Comparison of ENCODE assay signal across 8 cellular contexts in the genomic region with DNA sequence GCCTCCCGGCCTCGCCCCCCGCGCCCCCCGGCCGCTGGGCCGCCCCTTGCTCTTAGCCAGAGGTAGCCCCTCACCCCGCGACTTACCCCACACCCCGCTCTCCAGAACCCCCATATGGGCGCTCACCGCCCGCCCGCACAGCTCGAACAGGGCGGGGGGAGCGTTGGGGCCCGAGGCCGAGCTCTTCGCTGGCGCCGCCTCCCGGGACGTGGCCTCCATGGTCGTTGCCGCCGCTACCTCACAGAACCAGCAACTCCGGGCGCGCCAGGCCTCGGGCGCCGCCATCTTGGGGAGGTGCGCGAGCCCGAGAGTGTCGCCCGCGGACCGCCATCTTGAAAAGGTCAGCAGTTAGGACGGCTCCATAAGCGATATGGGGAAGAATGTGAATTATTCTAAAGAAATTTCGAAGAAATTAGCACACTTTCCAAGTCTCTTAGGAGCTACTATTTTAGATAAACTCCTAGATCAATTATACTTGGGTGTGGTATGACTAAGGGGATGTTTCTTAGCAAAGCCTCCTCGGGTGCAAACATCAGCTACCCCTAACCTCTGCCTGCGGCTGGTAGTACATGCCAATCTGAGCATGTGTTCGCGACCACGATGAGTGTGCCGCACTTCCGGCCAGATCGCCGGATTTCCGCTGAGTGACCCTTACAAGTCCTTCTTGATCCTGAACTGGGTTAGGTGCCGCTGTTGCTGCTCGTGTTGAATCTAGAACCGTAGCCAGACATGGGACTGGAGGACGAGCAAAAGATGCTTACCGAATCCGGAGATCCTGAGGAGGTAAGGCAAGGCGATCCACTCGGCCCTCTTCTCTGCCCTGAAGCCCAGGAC. TPM values are rescaled to one million over a fixed set of nuclear protein-coding genes. Genes with fewer than 3 reads are reported as not detected.
DNase-seq lines count a peak whose midpoint lies in the region; ATAC-seq and TF ChIP-seq lines count a peak whose summit lies in the region.

LRRC41 (minus strand) TSS at position 579 of the 834 bp plus-strand sequence; CDS start at position 285, 294 bp downstream.
UQCRH (plus strand) TSS at position 661 of the 834 bp plus-strand sequence; CDS start at position 730, 69 bp downstream.

- no peaks in the 10 kb centered on the region for H3K27me3 ChIP-seq in SK-N-SH (ENCODE audit: insufficient read depth)

- CTCF ChIA-PET in SK-N-SH (lab: Yijun Ruan, JAX) = interaction anchor here (0.6 to 3.5 kb wide), 11 partner anchors 12 to 258 kb away, joined by 3 to 22 read pairs (median 3); partner anchors contain the start of gene NSUN4

- peaks cover 95% of the 10 kb centered on the region for H3K79me2 ChIP-seq in SK-N-SH (ENCODE audit: insufficient read depth)

- peak within 1 kb of the TSS; percentile 98 for H3K9ac ChIP-seq in SK-N-SH

- H3K4me1 ChIP-seq in SK-N-SH (ENCODE audit: control insufficient read depth in 1 of 2, insufficient read depth in 2 of 2, low read depth in 1 of 2, low read length in 1 of 2) = peaks cover 13 to 18% of the 10 kb centered on the region in 2 experiments

- H3K4me3 ChIP-seq in GM08714 (ENCODE audit: low read length) (peak within 1 kb of the TSS; percentile 100), SK-N-SH (ENCODE audit: low read depth in 2 of 2, low read length in 1 of 2) (peak within 1 kb of the TSS; percentile 66 to 89)

- H4K20me1 ChIP-seq in SK-N-SH (ENCODE audit: insufficient read depth) = peaks cover 32% of the 10 kb centered on the region

- H2AFZ ChIP-seq in SK-N-SH (ENCODE audit: low read depth) = peak within 1 kb of the TSS; percentile 38

- WGBS in SK-N-SH (ENCODE audit: low lambda C conversion rate) = under 1% methylated on average over 27 of the region's 61 CpGs

- POLR2A ChIA-PET in SK-N-SH (lab: Yijun Ruan, JAX) = interaction anchor here (0.7 to 2.5 kb wide), 6 partner anchors 17 to 74 kb away, joined by 3 to 17 read pairs (median 4); partner anchors contain the start of genes NSUN4 and RAD54L

- H3F3A ChIP-seq in SK-N-SH (replicated peaks; ENCODE audit: insufficient read depth) = peaks cover 10% of the 10 kb centered on the region

- H3K4me2 ChIP-seq in SK-N-SH = peak within 1 kb of the TSS; percentile 95

- no peaks in the 10 kb centered on the region for H3K9me2 ChIP-seq in SK-N-SH

- DNase-seq in NCI-H1048 (lab: John Stamatoyannopoulos, UW) = peak; percentile 84
- DNase-seq in SK-N-SH = peak; percentile 91
- DNase-seq in activated naive CD4-positive, alpha-beta T cell treated with anti-CD3 and anti-CD28 coated beads, Interleukin-2, amount 50 U/mL, for 16 hours = peak; percentile 92
- DNase-seq in germinal center (ENCODE audit: low spot score) = peak; percentile 89
- peak; percentile 93 for DNase-seq in non-pigmented ciliary epithelial cell (ENCODE audit: low read depth)
- DNase-seq in superior temporal gyrus (ENCODE audit: extremely low spot score) = peak; percentile 99

- H3K27ac ChIP-seq in SK-N-SH (ENCODE audit: low read depth in 2 of 2, low read length in 1 of 2) = peak within 1 kb of the TSS; percentile 93

- peak; percentile 76 for ATAC-seq in HG02571 (IDR thresholded peaks at IDR 0.05; ENCODE audit: unreplicated experiment)

- TF ChIP-seq CTCF in SK-N-SH (IDR thresholded peaks at IDR 0.05) = no peak

- no peak for TF ChIP-seq RAD21 in SK-N-SH (IDR thresholded peaks at IDR 0.05; ENCODE audit: low read length)

- TF ChIP-seq EP300 in SK-N-SH (IDR thresholded peaks at IDR 0.05; ENCODE audit: borderline replicate concordance in 1 of 2, low read depth in 1 of 2, low read length in 1 of 2) = no peak

- no peaks in the 10 kb centered on the region for H3K9me3 ChIP-seq in SK-N-SH

- peaks cover 4 to 15% of the 10 kb centered on the region in 2 experiments for H3K36me3 ChIP-seq in SK-N-SH (replicated peaks in 1 of 2; ENCODE audit: control insufficient read depth in 1 of 2, insufficient read depth in 2 of 2, low read length in 1 of 2)

TF ChIP-seq in SK-N-SH, 30 proteins besides CTCF, POLR2A, EP300 and RAD21 (continues in another document):
- TF ChIP-seq PBX3 (IDR thresholded peaks at IDR 0.05) (no peak), EZH2phosphoT487 (IDR thresholded peaks at IDR 0.05; ENCODE audit: borderline replicate concordance, low read depth) (no peak), TCF12 (IDR thresholded peaks at IDR 0.05) (peak; percentile 12; the same call in 1 of the 2 replicates), GABPA (IDR thresholded peaks at IDR 0.05; ENCODE audit: low read depth) (peak; percentile 88), JUND (IDR thresholded peaks at IDR 0.05) (peak; percentile 48; the same call in 1 of the 2 replicates), MAX (IDR thresholded peaks at IDR 0.05; ENCODE audit: low read depth) (peak; percentile 94), MXI1 (IDR thresholded peaks at IDR 0.05; ENCODE audit: low read depth, low read length) (no peak), SMC3 (IDR thresholded peaks at IDR 0.05; ENCODE audit: low read depth, low read length) (no peak), RXRA (IDR thresholded peaks at IDR 0.05; ENCODE audit: borderline replicate concordance, low read depth) (no peak), ZBTB33 (IDR thresholded peaks at IDR 0.05; ENCODE audit: borderline replicate concordance, low read depth) (no peak), TAF1 (IDR thresholded peaks at IDR 0.05; ENCODE audit: borderline replicate concordance, low read depth, low read length) (peak; percentile 99), GATA2 (CRISPR knock-in tag; IDR thresholded peaks at IDR 0.05) (no peak), RCOR1 (IDR thresholded peaks at IDR 0.05; ENCODE audit: low read length) (no peak), RFX5 (IDR thresholded peaks at IDR 0.05; ENCODE audit: low read length) (no peak), FOXJ3 (CRISPR knock-in tag; IDR thresholded peaks at IDR 0.05) (no peak), SIN3A (IDR thresholded peaks at IDR 0.05; ENCODE audit: borderline replicate concordance, low read depth, low read length) (peak; percentile 75; the same call in 1 of the 2 replicates), POLR2AphosphoS5 (IDR thresholded peaks at IDR 0.05; ENCODE audit: low read depth, low read length) (peak; percentile 82), NFIC (IDR thresholded peaks at IDR 0.05; ENCODE audit: borderline replicate concordance) (no peak), FOXM1 (IDR thresholded peaks at IDR 0.05; ENCODE audit: low read depth) (no peak)

RNA-seq across cellular contexts. Expression of gene LRRC41, which starts in this region (rescaled TPM):
- polyA plus RNA-seq in SK-N-SH (2012; rRNA removed) = 59.3 and 66.0 TPM in 2 replicates
- polyA plus RNA-seq in SK-N-SH (2012; cell fraction: cytosol; rRNA removed) = 27.8 and 44.8 TPM in 2 replicates
- polyA plus RNA-seq in SK-N-SH (2012; cell fraction: nucleus; rRNA removed) = 79.7 and 99.7 TPM in 2 replicates

RNA-seq across cellular contexts. Expression of gene UQCRH, which starts in this region (rescaled TPM):
- polyA plus RNA-seq in SK-N-SH (2012; rRNA removed) = 971 and 1,411 TPM in 2 replicates
- 1,815 and 2,051 TPM in 2 replicates for polyA plus RNA-seq in SK-N-SH (2012; cell fraction: cytosol; rRNA removed)
- polyA plus RNA-seq in SK-N-SH (2012; cell fraction: nucleus; rRNA removed) = 140 and 205 TPM in 2 replicates

Comparison
In these comparisons a context has a peak if more than half of its experiments do, and no peak if none do; other contexts are left out.
1. Peak in every context shown above with its lines: DNase-seq, ATAC-seq, H3K4me3 ChIP-seq and H3K27ac ChIP-seq.